10 cellular contexts compared by ENCODE assay signal in the genomic region with DNA sequence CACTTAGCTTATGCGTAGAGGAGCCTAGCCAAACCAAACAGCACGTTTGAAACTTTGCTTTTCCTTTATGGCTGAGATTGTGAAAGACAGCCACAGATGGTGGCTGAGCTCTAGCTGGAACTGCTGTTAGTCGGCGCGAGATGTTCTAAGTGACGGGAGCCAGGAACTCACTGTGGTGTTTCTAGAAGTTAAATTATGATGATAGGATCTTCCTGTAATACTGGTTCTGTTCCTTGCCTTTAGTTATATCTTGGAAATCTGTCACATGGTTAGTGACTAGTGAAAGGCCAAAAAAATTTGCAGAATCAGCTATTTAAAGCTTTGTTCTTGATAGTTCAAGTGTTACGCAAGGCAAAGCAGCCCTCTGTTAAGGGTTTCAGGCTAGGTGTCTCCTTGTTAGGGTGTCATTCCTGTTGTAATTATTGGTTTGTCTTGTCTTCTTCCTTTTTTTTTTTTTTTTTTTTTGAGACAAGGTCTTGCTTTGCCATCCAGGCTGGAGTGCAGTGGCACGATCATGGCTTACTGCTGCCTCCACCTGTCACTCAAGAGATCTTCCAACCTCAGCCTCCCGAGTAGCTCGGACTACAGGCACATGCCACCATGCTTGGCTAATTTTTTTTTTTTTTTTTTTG. TPM values are rescaled to one million over a fixed set of nuclear protein-coding genes. Genes with fewer than 3 reads are reported as not detected.
A peak's percentile ranks its signal among the peaks of the same experiment; 100 is the strongest.
DNase-seq lines count a peak whose midpoint lies in the region; ATAC-seq and TF ChIP-seq lines count a peak whose summit lies in the region.
"Had no signal": no experiment of that assay in that cellular context is flagged by ENCODE, and none has a peak within 500 bp of the region (broad histone marks: within the 10 kb centered on the region; RNA-seq: fewer than 3 reads in every experiment).

No MANE protein-coding gene starts in this region.

- peaks cover 33% of the 10 kb centered on the region for H3K4me1 ChIP-seq in mammary epithelial cell (ENCODE audit: insufficient read depth, low read length)
- H3K4me1 ChIP-seq in right lobe of liver = peaks cover 0 to 82% (median 30%) of the 10 kb centered on the region in 4 donors

- peak overlapping the region; percentile 45 for H3K4me3 Mint-ChIP-seq in MCF 10A (ENCODE audit: unreplicated experiment)
- H3K4me3 Mint-ChIP-seq in activated CD8-positive, alpha-beta memory T cell treated with anti-CD3 and anti-CD28 coated beads, Interleukin-2, amount 10 ng/mL, durations not matched to agents 7 days and 5 days = no peak overlapping the region
- H3K4me3 Mint-ChIP-seq: endodermal cell had no signal

- H3K9ac ChIP-seq in mammary epithelial cell (ENCODE audit: insufficient read depth, low read length) = no peak overlapping the region

- H3K27ac ChIP-seq in mammary epithelial cell (ENCODE audit: insufficient read depth, low read depth, low read length) (no peak overlapping the region), right lobe of liver (peak overlapping the region; percentile 60 to 88 (median 71))

- dilution Hi-C loops in mammary epithelial cell (cut with HindIII; ENCODE audit: low sequenced_read_pairs) = no loop called here

- H3K4me1 Mint-ChIP-seq in MCF 10A (ENCODE audit: insufficient read depth, unreplicated experiment) = peaks cover 34% of the 10 kb centered on the region
- H3K4me1 Mint-ChIP-seq in activated CD8-positive, alpha-beta memory T cell treated with anti-CD3 and anti-CD28 coated beads, Interleukin-2, amount 10 ng/mL, durations not matched to agents 7 days and 5 days = peaks cover 13% of the 10 kb centered on the region

- POLR2A ChIA-PET in MCF 10A (lab: Yijun Ruan, JAX) = interaction anchor here (0.5 to 3.1 kb wide), 11 partner anchors 7 to 1369 kb away, joined by 3 to 20 read pairs (median 3); a partner anchor contains a TSS

- peaks cover 90% of the 10 kb centered on the region for H3K79me2 ChIP-seq in mammary epithelial cell (ENCODE audit: insufficient read depth, low read length)

- no peaks in the 10 kb centered on the region for H3K9me3 Mint-ChIP-seq in MCF 10A (ENCODE audit: unreplicated experiment)
- no peaks in the 10 kb centered on the region for H3K9me3 Mint-ChIP-seq in activated CD8-positive, alpha-beta memory T cell treated with anti-CD3 and anti-CD28 coated beads, Interleukin-2, amount 10 ng/mL, durations not matched to agents 7 days and 5 days (ENCODE audit: low read depth)
- H3K9me3 Mint-ChIP-seq: endodermal cell had no signal

- H3K36me3 Mint-ChIP-seq in MCF 10A (ENCODE audit: insufficient read depth, unreplicated experiment) = no peaks in the 10 kb centered on the region
- no peaks in the 10 kb centered on the region for H3K36me3 Mint-ChIP-seq in activated CD8-positive, alpha-beta memory T cell treated with anti-CD3 and anti-CD28 coated beads, Interleukin-2, amount 10 ng/mL, durations not matched to agents 7 days and 5 days
- H3K36me3 Mint-ChIP-seq: naive B cell had no signal

- H3K4me3 ChIP-seq in mammary epithelial cell (replicated peaks in 1 of 3; ENCODE audit: insufficient read depth in 1 of 3, low read depth in 2 of 3, low read length in 3 of 3) (no peak overlapping the region), right lobe of liver (peak overlapping the region in 2 of 3 donors; percentile 22 to 24)

- ATAC-seq in right lobe of liver = peak; percentile 67 to 84 (median 72)
- ATAC-seq in activated CD8-positive, alpha-beta memory T cell treated with anti-CD3 and anti-CD28 coated beads, Interleukin-2, amount 10 ng/mL, durations not matched to agents 7 days and 5 days = no peak
- ATAC-seq in GM18517 (IDR thresholded peaks at IDR 0.05; ENCODE audit: unreplicated experiment) = no peak

- H4K20me1 ChIP-seq in mammary epithelial cell (ENCODE audit: insufficient read depth, low read length) = no peaks in the 10 kb centered on the region

- TF ChIP-seq POLR2A in right lobe of liver (IDR thresholded peaks at IDR 0.05) = peak; percentile 36

- H3K27me3 Mint-ChIP-seq in MCF 10A (ENCODE audit: insufficient read depth, unreplicated experiment) = no peaks in the 10 kb centered on the region
- H3K27me3 Mint-ChIP-seq in activated CD8-positive, alpha-beta memory T cell treated with anti-CD3 and anti-CD28 coated beads, Interleukin-2, amount 10 ng/mL, durations not matched to agents 7 days and 5 days = no peaks in the 10 kb centered on the region

- H3K9me3 ChIP-seq in mammary epithelial cell (replicated peaks; ENCODE audit: insufficient read depth, low read length) = no peaks in the 10 kb centered on the region
- no peaks in the 10 kb centered on the region for H3K9me3 ChIP-seq in right lobe of liver

- BruUV-seq in MCF 10A (replicated peaks; lab: Mats Ljungman, UMichigan) = no TSS peak
- BruUV-seq in mammary epithelial cell (replicated peaks; lab: Mats Ljungman, UMichigan) = no TSS peak

- no peak overlapping the region for H3K4me2 ChIP-seq in mammary epithelial cell (ENCODE audit: insufficient read depth, low read depth, low read length)

- TF ChIP-seq CTCF in MCF 10A (IDR thresholded peaks at IDR 0.05; ENCODE audit: unreplicated experiment) (no peak), mammary epithelial cell (conservative IDR thresholded peaks at IDR 0.05 in 1 of 2, IDR thresholded peaks at IDR 0.05 in 1 of 2; ENCODE audit: extremely low read depth in 1 of 2, insufficient read depth in 1 of 2, low read depth in 1 of 2, low read length in 2 of 2) (no peak), right lobe of liver (IDR thresholded peaks at IDR 0.05) (no peak)

- no peak overlapping the region for H2AFZ ChIP-seq in mammary epithelial cell (ENCODE audit: low read depth, low read length)

- 66% methylated on average over 10 of the region's 10 CpGs for WGBS in mammary epithelial cell (ENCODE audit: low coverage, missing lambda C conversion rate)
- 18% methylated on average over 10 of the region's 10 CpGs for WGBS in right lobe of liver (ENCODE audit: insufficient coverage, low coverage, low lambda C conversion rate, missing lambda C conversion rate)

- intact Hi-C loops in MCF 10A (cut with micrococcal nuclease) (loop anchor here (5.0 to 10.0 kb wide), 2 partner anchors 252 to 1646 kb away; a partner anchor contains a TSS), mammary epithelial cell (cut with micrococcal nuclease) (no loop called here), right lobe of liver (cut with DNase I) (no loop called here)

- H3K27ac Mint-ChIP-seq in MCF 10A (ENCODE audit: low read depth, unreplicated experiment) = peak overlapping the region; percentile 57
- H3K27ac Mint-ChIP-seq in activated CD8-positive, alpha-beta memory T cell treated with anti-CD3 and anti-CD28 coated beads, Interleukin-2, amount 10 ng/mL, durations not matched to agents 7 days and 5 days = no peak overlapping the region
- H3K27ac Mint-ChIP-seq: endodermal cell, naive B cell had no signal

- peak; percentile 72 for DNase-seq in MCF 10A (ENCODE audit: unreplicated experiment)
- no peak for DNase-seq in mammary epithelial cell
- DNase-seq in cerebellum (ENCODE audit: low spot score) = peak; percentile 47
- DNase-seq in right lobe of liver = peak in 1 of 3 donors; percentile 66
- no peak for DNase-seq in activated CD8-positive, alpha-beta memory T cell treated with anti-CD3 and anti-CD28 coated beads, Interleukin-2, amount 10 ng/mL, durations not matched to agents 7 days and 5 days
- no peak for DNase-seq in NCI-H1436 treated with DMSO at 0.1 percent for 48 hours (lab: John Stamatoyannopoulos, UW)
- DNase-seq in NCI-H1092 treated with DMSO at 0.1 percent for 48 hours (lab: John Stamatoyannopoulos, UW) = no peak
- DNase-seq: endodermal cell, naive B cell had no signal

- in situ Hi-C loops in mammary epithelial cell (cut with MboI; ENCODE audit: low sequenced_read_pairs in 2 of 2) = no loop called here

- CTCF ChIA-PET in MCF 10A (lab: Yijun Ruan, JAX) = interaction anchor here (0.6 to 2.9 kb wide), 7 partner anchors 14 to 879 kb away, joined by 3 to 16 read pairs (median 3); no protein-coding TSS in a partner anchor
- CTCF ChIA-PET in mammary epithelial cell (lab: Charles Lee; ENCODE audit: low non-redundant PET) = interaction anchor here (0.6 kb wide), 1 partner anchor 90 kb away, joined by 4 read pairs; no protein-coding TSS in a partner anchor
- CTCF ChIA-PET in activated CD8-positive, alpha-beta memory T cell treated with anti-CD3 and anti-CD28 coated beads, Interleukin-2, amount 10 ng/mL, durations not matched to agents 7 days and 5 days (lab: Charles Lee) = interaction anchor here (0.7 to 1.7 kb wide), 2 partner anchors 12 to 566 kb away, joined by 3 to 5 read pairs; no protein-coding TSS in a partner anchor

- H3K27me3 ChIP-seq in mammary epithelial cell (ENCODE audit: insufficient read depth, low read length) (no peaks in the 10 kb centered on the region), right lobe of liver (no peaks in the 10 kb centered on the region)

- peaks cover 2% of the 10 kb centered on the region for H3K36me3 ChIP-seq in mammary epithelial cell (ENCODE audit: insufficient read depth, low read length)
- H3K36me3 ChIP-seq in right lobe of liver = no peaks in the 10 kb centered on the region

RNA-seq across cellular contexts. Expression of a gene that starts 22.6 kb away (rescaled TPM):
- 54.2 and 57.1 TPM in 2 replicates for total RNA-seq in MCF 10A (2022)
- total RNA-seq in mammary epithelial cell = 10 to 100 TPM; 83.0 to 95.0 TPM
- polyA plus RNA-seq in mammary epithelial cell = 104 TPM
- polyA minus RNA-seq in mammary epithelial cell = 227 TPM
- 13.3 TPM for total RNA-seq in cerebellum
- 100 to 1,000 TPM; 108 to 171 (median 123) TPM for total RNA-seq in right lobe of liver
- 10 to 100 TPM; 51.5 to 60.5 TPM for total RNA-seq in activated CD8-positive, alpha-beta memory T cell treated with anti-CD3 and anti-CD28 coated beads, Interleukin-2, amount 10 ng/mL, durations not matched to agents 7 days and 5 days

Comparison
In these comparisons a context has a peak if more than half of its experiments do, and no peak if none do; other contexts are left out.
1. DNase-seq: peak in MCF 10A (single experiment) and cerebellum (single experiment); none in mammary epithelial cell (single experiment), activated CD8-positive, alpha-beta memory T cell treated with anti-CD3 and anti-CD28 coated beads, Interleukin-2, amount 10 ng/mL, durations not matched to agents 7 days and 5 days (single experiment), NCI-H1436 treated with DMSO at 0.1 percent for 48 hours (single experiment) and NCI-H1092 treated with DMSO at 0.1 percent for 48 hours (single experiment).
2. H3K4me3 ChIP-seq: peak in right lobe of liver (2 of 3); none in mammary epithelial cell (0 of 3).
3. ATAC-seq: peak in right lobe of liver (4 of 4); none in activated CD8-positive, alpha-beta memory T cell treated with anti-CD3 and anti-CD28 coated beads, Interleukin-2, amount 10 ng/mL, durations not matched to agents 7 days and 5 days (single experiment) and GM18517 (single experiment).